ENCODE assay signal across 32 cellular contexts in the genomic region with DNA sequence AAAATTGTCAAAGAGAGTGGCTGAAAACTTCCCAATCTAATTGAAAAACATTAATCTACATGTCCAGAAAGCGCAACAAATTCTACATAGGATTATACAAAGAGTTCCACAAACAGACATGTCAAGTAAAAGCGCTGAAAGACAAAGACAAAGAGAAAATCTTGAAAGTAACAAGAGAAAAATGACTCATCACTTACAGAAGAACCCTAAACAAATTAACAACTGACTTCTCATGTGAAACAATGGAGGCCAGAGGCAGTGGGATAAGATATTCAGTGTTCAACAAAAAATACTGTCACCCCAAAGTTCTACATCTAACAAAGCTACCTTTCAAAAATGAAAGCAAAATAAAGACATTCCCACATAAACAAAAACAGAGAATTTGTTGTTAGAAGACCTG. TPM values are rescaled to one million over a fixed set of nuclear protein-coding genes. Genes with fewer than 3 reads are reported as not detected.
"Had no signal": no experiment of that assay in that cellular context is flagged by ENCODE, and none has a peak within 500 bp of the region (broad histone marks: within the 10 kb centered on the region; RNA-seq: fewer than 3 reads in every experiment).

No MANE protein-coding gene starts in this region.

- H3K4me1 ChIP-seq: prostate gland had no signal

- H3K4me3 ChIP-seq: left lung, lower lobe of right lung, pancreas, prostate gland, sigmoid colon, spleen, suprapubic skin, thoracic aorta, tibial artery, upper lobe of right lung had no signal

- DNase-seq: hippocampal formation; kidney glomerular epithelial cell; left colon; left lung; lower lobe of right lung; mammary epithelial cell; mesenchymal stem cell; naive thymus-derived CD8-positive, alpha-beta T cell; nucleus accumbens; pancreas; posterior cingulate gyrus; retina; right cardiac atrium; sigmoid colon; small intestine; spleen; stimulated activated CD4-positive, alpha-beta T cell treated with anti-CD3 and anti-CD28 coated beads, Interleukin-4, amount 100 ng/mL, for 24 hours; stimulated activated naive CD4-positive, alpha-beta T cell; tibial artery; trophoblast cell; upper lobe of right lung had no signal

- H3K9me3 ChIP-seq: left lung, lower lobe of right lung, pancreas, prostate gland, sigmoid colon, spleen, suprapubic skin, thoracic aorta, tibial artery, upper lobe of right lung had no signal

- FAIRE-seq: keratinocyte, urothelium cell line had no signal

- H3K27ac ChIP-seq: left lung, lower lobe of right lung, pancreas, prostate gland, sigmoid colon, spleen, suprapubic skin, thoracic aorta, tibial artery, upper lobe of right lung had no signal

- ATAC-seq: left lung; lower lobe of right lung; naive thymus-derived CD8-positive, alpha-beta T cell; pancreas; right cardiac atrium; stimulated activated effector memory CD8-positive, alpha-beta T cell treated with anti-CD3 and anti-CD28 coated beads, Interleukin-12 subunit alpha, Interleukin-12 subunit beta, amount 100 ng/mL, for 72 hours; upper lobe of right lung had no signal

- H3K36me3 ChIP-seq: left lung, lower lobe of right lung, pancreas, prostate gland, sigmoid colon, spleen, suprapubic skin, thoracic aorta, tibial artery, upper lobe of right lung had no signal

RNA-seq across cellular contexts. Expression of a gene that starts 2.0 kb away (rescaled TPM):
- total RNA-seq: left lung; liver; lower lobe of right lung; mammary epithelial cell; mucosa of gallbladder; naive thymus-derived CD8-positive, alpha-beta T cell; neural crest cell; osteoblast; right cardiac atrium; sigmoid colon; spleen; subcutaneous adipose tissue; suprapubic skin; thoracic aorta; upper lobe of right lung had no signal
- polyA plus RNA-seq: keratinocyte; liver; mammary epithelial cell; naive thymus-derived CD8-positive, alpha-beta T cell; right cardiac atrium; sigmoid colon; small intestine; spleen had no signal
